Comparison of ENCODE assay signal across 8 cellular contexts in genomic region chr10:92087750-92088395, GRCh38.
A peak's percentile ranks its signal among the peaks of the same experiment; 100 is the strongest.
DNase-seq lines count a peak whose midpoint lies in the region; ATAC-seq and TF ChIP-seq lines count a peak whose summit lies in the region.

No MANE protein-coding gene starts in this region.

- in situ Hi-C loops in transverse colon (cut with MboI; ENCODE audit: low pct_ligation_motif_present in 1 of 4, low pct_unique_long_range_greater_than_20kb in 1 of 4, low sequenced_read_pairs in 3 of 4): loop anchor here (10.0 kb wide), 3 partner anchors 197 to 347 kb away; partner anchors contain the start of genes CPEB3 (in 1 of the 4) and MARCHF5 (in 1 of the 4)

- H3K4me1 Mint-ChIP-seq in neural progenitor cell: peaks cover 4% of the 10 kb centered on the region

- intact Hi-C loops in transverse colon (cut with DNase I; ENCODE audit: low total_unique reads): loop anchor here (5.0 to 10.0 kb wide), 2 partner anchors 207 to 344 kb away; partner anchors contain the start of genes CPEB3 and MARCHF5

- H3K9me2 ChIP-seq in DOHH2 (replicated peaks; ENCODE audit: control insufficient read depth, low read length): no peaks in the 10 kb centered on the region

- 13 to 18% methylated on average over 7 of the region's 7 CpGs for WGBS in transverse colon (ENCODE audit: low coverage in 1 of 2), 2 donors

- H3K9me3 ChIP-seq in DOHH2 (ENCODE audit: control insufficient read depth, insufficient read depth, low read length): no peaks in the 10 kb centered on the region
- H3K9me3 ChIP-seq in neural progenitor cell (ENCODE audit: low read depth): no peaks in the 10 kb centered on the region
- no peaks in the 10 kb centered on the region for H3K9me3 ChIP-seq in transverse colon

- H3K9me3 Mint-ChIP-seq in neural progenitor cell: no peaks in the 10 kb centered on the region

- H2AFZ ChIP-seq in neural progenitor cell (replicated peaks): peak overlapping the region; percentile 81

- H3K4me3 ChIP-seq in DOHH2 (ENCODE audit: low read length) (no peak overlapping the region), fibroblast of mammary gland (ENCODE audit: control insufficient read depth, low read depth, low read length) (no peak overlapping the region), neural progenitor cell (no peak overlapping the region), transverse colon (no peak overlapping the region)

- H3K27ac Mint-ChIP-seq in neural progenitor cell: no peak overlapping the region

- H3F3A ChIP-seq in DOHH2 (ENCODE audit: control insufficient read depth, insufficient read depth) (no peaks in the 10 kb centered on the region), neural progenitor cell (ENCODE audit: low read depth) (no peaks in the 10 kb centered on the region)

- no peak overlapping the region for H3K4me3 Mint-ChIP-seq in neural progenitor cell

- TF ChIP-seq EP300 in transverse colon (IDR thresholded peaks at IDR 0.05; ENCODE audit: low read depth): no peak

- H3K9ac ChIP-seq in neural progenitor cell: no peak overlapping the region

- H3K79me2 ChIP-seq in DOHH2 (ENCODE audit: control insufficient read depth, low read length): no peaks in the 10 kb centered on the region
- no peaks in the 10 kb centered on the region for H3K79me2 ChIP-seq in neural progenitor cell (ENCODE audit: low read depth)

- H3K27me3 ChIP-seq in DOHH2 (ENCODE audit: control insufficient read depth, low read length) (no peaks in the 10 kb centered on the region), neural progenitor cell (no peaks in the 10 kb centered on the region), transverse colon (no peaks in the 10 kb centered on the region)

- H3K36me3 ChIP-seq in DOHH2 (ENCODE audit: control insufficient read depth, low read length): no peaks in the 10 kb centered on the region
- no peaks in the 10 kb centered on the region for H3K36me3 ChIP-seq in neural progenitor cell
- H3K36me3 ChIP-seq in transverse colon: no peaks in the 10 kb centered on the region

- no peak for TF ChIP-seq POLR2A in transverse colon (IDR thresholded peaks at IDR 0.05)

- ATAC-seq in GM21619 (IDR thresholded peaks at IDR 0.05; ENCODE audit: unreplicated experiment): peak; percentile 93

- TF ChIP-seq CTCF in DOHH2 (IDR thresholded peaks at IDR 0.05; ENCODE audit: low read depth, low read length, poor library complexity, severe bottlenecking) (peak; percentile 79), fibroblast of mammary gland (conservative IDR thresholded peaks at IDR 0.05; ENCODE audit: control insufficient read depth, insufficient read depth, low read depth, low read length) (peak; percentile 86), neural progenitor cell (IDR thresholded peaks at IDR 0.05) (peak; percentile 80), transverse colon (IDR thresholded peaks at IDR 0.05) (peak; percentile 68 to 93 (median 69))

- DNase-seq in HuH-7.5 (ENCODE audit: low spot score) (peak; percentile 66), OCI-M1 (lab: John Stamatoyannopoulos, UW) (peak; percentile 93), fibroblast of mammary gland (ENCODE audit: low read depth) (peak; percentile 82), neural progenitor cell (ENCODE audit: low spot score) (peak; percentile 85), transverse colon (peak; percentile 69)
- DNase-seq in activated T-cell treated with anti-CD3 and anti-CD28 coated beads, Interleukin-2, amount 50 U/mL, for 1 hour: peak; percentile 29

- H3K27me3 Mint-ChIP-seq in neural progenitor cell (ENCODE audit: insufficient read depth, low read depth): no peaks in the 10 kb centered on the region

- H3K4me2 ChIP-seq in DOHH2 (ENCODE audit: low read length) (no peak overlapping the region), neural progenitor cell (no peak overlapping the region)

- H3K27ac ChIP-seq in DOHH2 (ENCODE audit: low read depth, low read length) (no peak overlapping the region), neural progenitor cell (no peak overlapping the region), transverse colon (no peak overlapping the region)

- no peaks in the 10 kb centered on the region for H3K36me3 Mint-ChIP-seq in neural progenitor cell

- H4K20me1 ChIP-seq in DOHH2 (ENCODE audit: control insufficient read depth, insufficient read depth, low read depth, low read length): no peaks in the 10 kb centered on the region
- H4K20me1 ChIP-seq in neural progenitor cell (ENCODE audit: low read depth): no peaks in the 10 kb centered on the region

- H3K4me1 ChIP-seq in DOHH2 (ENCODE audit: control insufficient read depth, low read length) (peaks cover 10% of the 10 kb centered on the region), neural progenitor cell (no peaks in the 10 kb centered on the region), transverse colon (peaks cover 0 to 3% (median 0%) of the 10 kb centered on the region in 4 donors)

Comparison
In these comparisons a context has a peak if more than half of its experiments do, and no peak if none do; other contexts are left out.
1. DNase-seq: peak in every context shown above with its lines; median percentile 93 in OCI-M1; 85 in neural progenitor cell; 82 in fibroblast of mammary gland; 69 in transverse colon; 66 in HuH-7.5; 29 in activated T-cell treated with anti-CD3 and anti-CD28 coated beads, Interleukin-2, amount 50 U/mL, for 1 hour.